In the genomic region with DNA sequence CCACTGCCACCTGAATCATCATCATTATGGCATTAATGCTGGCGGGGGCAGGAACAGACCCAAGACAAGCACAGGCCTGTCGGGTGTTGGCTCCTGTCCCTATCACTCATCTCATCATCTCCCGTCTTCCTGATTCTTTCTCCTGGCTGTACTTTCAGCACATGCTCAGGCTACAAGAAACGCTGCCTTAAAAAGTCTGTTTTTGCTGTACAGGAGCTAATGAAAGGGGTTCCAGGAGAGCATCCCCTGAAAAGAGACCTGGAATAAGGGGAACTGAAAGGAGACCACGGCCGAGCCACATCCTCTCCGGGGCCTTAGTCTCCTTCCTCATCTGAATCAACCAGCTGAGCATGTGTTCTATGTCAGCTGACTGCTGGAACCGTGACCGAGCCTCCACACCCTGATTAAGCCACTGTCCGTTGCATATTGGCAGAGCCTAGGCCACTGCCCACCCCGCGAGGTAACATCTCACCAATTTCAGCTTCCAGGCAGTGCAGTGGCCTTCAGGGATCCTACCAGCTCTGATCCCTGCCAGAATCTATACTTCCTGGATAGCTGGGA, we compare ENCODE assay signal across 8 cellular contexts.
A peak's percentile ranks its signal among the peaks of the same experiment; 100 is the strongest.
DNase-seq lines count a peak whose midpoint lies in the region; ATAC-seq, FAIRE-seq and TF ChIP-seq lines count a peak whose summit lies in the region.

No MANE protein-coding gene starts in this region.

- no peaks in the 10 kb centered on the region for H3K9me3 ChIP-seq in skeletal muscle satellite cell (replicated peaks; ENCODE audit: low read length)

- peak; percentile 57 for TF ChIP-seq POLR2A in GM19193 (IDR thresholded peaks at IDR 0.05; ENCODE audit: extremely low read depth, insufficient read depth, insufficient read length)
- TF ChIP-seq POLR2A in H54 (IDR thresholded peaks at IDR 0.05; ENCODE audit: low read depth, low read length), result no peak

- no peaks in the 10 kb centered on the region for H3K9me3 Mint-ChIP-seq in CD14-positive monocyte
- H3K9me3 Mint-ChIP-seq in T-cell, result no peaks in the 10 kb centered on the region

- H3K27me3 ChIP-seq in skeletal muscle satellite cell (ENCODE audit: control insufficient read depth, insufficient read depth, low read length), result no peaks in the 10 kb centered on the region

- CTCF ChIA-PET in T-cell (lab: Charles Lee), result interaction anchor here in 1 of 2 donors (0.5 to 0.6 kb wide), 2 partner anchors 53 to 99 kb away, joined by 4 read pairs; no protein-coding TSS in a partner anchor

- ATAC-seq in HG03175 (IDR thresholded peaks at IDR 0.05; ENCODE audit: unreplicated experiment) (peak; percentile 86), T-cell (replicated peaks in 1 of 4) (no peak)

- H3K4me2 ChIP-seq in skeletal muscle satellite cell (ENCODE audit: low read length), result peak overlapping the region; percentile 55

- H3K4me3 ChIP-seq in skeletal muscle satellite cell (ENCODE audit: low read length), result no peak overlapping the region

- no peak for TF ChIP-seq CTCF in CD14-positive monocyte (IDR thresholded peaks at IDR 0.05)

- peaks cover 9% of the 10 kb centered on the region for H3K36me3 ChIP-seq in skeletal muscle satellite cell (ENCODE audit: insufficient read depth, low read length)

- FAIRE-seq in H54 (lab: Jason Lieb, UNC), result no peak

- H3K4me1 ChIP-seq in skeletal muscle satellite cell (ENCODE audit: control insufficient read depth, insufficient read depth, low read length), result peaks cover 33% of the 10 kb centered on the region

- DNase-seq in CD14-positive monocyte (ENCODE audit: low spot score) (peak; percentile 93), T-cell (peak in 4 of 34 experiments; percentile 5 to 48 (median 12)), head of caudate nucleus (peak in 40 of 42 donors; percentile 39 to 86 (median 71)), H54 (ENCODE audit: insufficient read length, low spot score) (no peak), RKO (ENCODE audit: low spot score) (no peak)

- POLR2A ChIA-PET in T-cell (lab: Charles Lee), result interaction anchor here (0.6 to 0.7 kb wide), 2 partner anchors 26 to 69 kb away, joined by 4 to 5 read pairs; no protein-coding TSS in a partner anchor

- H3K4me1 Mint-ChIP-seq in CD14-positive monocyte (peaks cover 58% of the 10 kb centered on the region), T-cell (peaks cover 70 to 78% (median 74%) of the 10 kb centered on the region in 3 donors)

- peak overlapping the region; percentile 47 to 75 for H3K4me3 Mint-ChIP-seq in CD14-positive monocyte
- H3K4me3 Mint-ChIP-seq in T-cell, result peak overlapping the region; percentile 21 to 71 (median 53)

- H3K36me3 Mint-ChIP-seq in CD14-positive monocyte (peaks cover 31 to 40% of the 10 kb centered on the region in 2 donors), T-cell (peaks cover 16% of the 10 kb centered on the region)

- intact Hi-C loops in CD14-positive monocyte (cut with micrococcal nuclease), result loop anchor here (5.0 to 10.0 kb wide), 5 partner anchors 33 to 276 kb away; partner anchors contain the start of gene DNMT3A (in 2 of the 2)
- intact Hi-C loops in head of caudate nucleus (cut with DNase I), result no loop called here

- peak overlapping the region; percentile 46 for H3K9ac ChIP-seq in skeletal muscle satellite cell (ENCODE audit: low read depth, low read length)

- H3K27me3 Mint-ChIP-seq in CD14-positive monocyte (ENCODE audit: low read depth in 3 of 3), result peaks cover 3 to 11% (median 9%) of the 10 kb centered on the region in 3 donors
- no peaks in the 10 kb centered on the region for H3K27me3 Mint-ChIP-seq in T-cell

- H3K27ac Mint-ChIP-seq in CD14-positive monocyte, result peak overlapping the region; percentile 88 to 97 (median 94)
- H3K27ac Mint-ChIP-seq in T-cell, result peak overlapping the region; percentile 91 to 94

Comparison
In these comparisons a context has a peak if more than half of its experiments do, and no peak if none do; other contexts are left out.
1. DNase-seq: peak in CD14-positive monocyte (single experiment) and head of caudate nucleus (40 of 42); none in H54 (single experiment) and RKO (single experiment).